1 cellular context compared by ENCODE assay signal in genomic region chr20:16729565-16730460, GRCh38.
TF ChIP-seq lines count a peak whose summit lies in the region.

TSS of gene SNRPB2 (plus strand) at chr20:16730026. CDS start at chr20:16731703, 1,677 bp downstream.

TF ChIP-seq in HepG2, 621 proteins besides CTCF, POLR2A, EP300 and RAD21 (continued from another document and continues in another):
- TF ChIP-seq CREBL2 (CRISPR knock-in tag; IDR thresholded peaks at IDR 0.05; ENCODE audit: borderline replicate concordance) (peak; percentile 80; the same call in 1 of the 2 replicates), BRCA1 (CRISPR knock-in tag; IDR thresholded peaks at IDR 0.05) (peak; percentile 83), BRD4 (CRISPR knock-in tag; IDR thresholded peaks at IDR 0.05) (peak; percentile 99), TBL1XR1 (IDR thresholded peaks at IDR 0.05; ENCODE audit: borderline replicate concordance, low read length, partially characterized antibody) (peak; percentile 98), ZNF670 (CRISPR knock-in tag; IDR thresholded peaks at IDR 0.05; ENCODE audit: borderline replicate concordance) (peak; percentile 96), ZFP41 (CRISPR knock-in tag; IDR thresholded peaks at IDR 0.05; ENCODE audit: borderline replicate concordance) (peak; percentile 97; the same call in 1 of the 2 replicates), ZBTB10 (CRISPR knock-in tag; IDR thresholded peaks at IDR 0.05; ENCODE audit: borderline replicate concordance) (no peak), NFE2L2 (IDR thresholded peaks at IDR 0.05; ENCODE audit: low read length) (0 out of 2 replicates have a peak, but pooled peaks have one; percentile 4), ZNF616 (CRISPR knock-in tag; IDR thresholded peaks at IDR 0.05; ENCODE audit: low read depth) (peak; percentile 91; the same call in 1 of the 2 replicates), TRIM22 (IDR thresholded peaks at IDR 0.05) (no peak), HNRNPK (IDR thresholded peaks at IDR 0.05; ENCODE audit: low read depth, low read length, poor library complexity, severe bottlenecking) (peak; percentile 21), ZSCAN25 (CRISPR knock-in tag; IDR thresholded peaks at IDR 0.05) (peak; percentile 86; the same call in 1 of the 2 replicates), IRF2 (CRISPR knock-in tag; IDR thresholded peaks at IDR 0.05) (peak; percentile 100), ZNF749 (CRISPR knock-in tag; IDR thresholded peaks at IDR 0.05; ENCODE audit: borderline replicate concordance) (peak; percentile 95; the same call in 1 of the 2 replicates), IKZF5 (CRISPR knock-in tag; IDR thresholded peaks at IDR 0.05) (peak; percentile 98), ZNF33B (CRISPR knock-in tag; IDR thresholded peaks at IDR 0.05) (peak; percentile 99), ZNF496 (CRISPR knock-in tag; IDR thresholded peaks at IDR 0.05; ENCODE audit: insufficient replicate concordance) (no peak), PHF8 (CRISPR knock-in tag; IDR thresholded peaks at IDR 0.05) (peak; percentile 100), CCDC6 (CRISPR knock-in tag; IDR thresholded peaks at IDR 0.05) (peak; percentile 97), MTA3 (CRISPR knock-in tag; IDR thresholded peaks at IDR 0.05) (no peak; the same call in 1 of the 2 replicates), MIXL1 (CRISPR knock-in tag; IDR thresholded peaks at IDR 0.05) (peak; percentile 90), KDM2A (CRISPR knock-in tag; IDR thresholded peaks at IDR 0.05; ENCODE audit: borderline replicate concordance, low read depth) (peak; percentile 99), NFE2L1 (CRISPR knock-in tag; IDR thresholded peaks at IDR 0.05; ENCODE audit: borderline replicate concordance) (no peak; the same call in 1 of the 2 replicates), NKX3-1 (CRISPR knock-in tag; IDR thresholded peaks at IDR 0.05) (peak; percentile 91), ZNF335 (CRISPR knock-in tag; IDR thresholded peaks at IDR 0.05) (peak; percentile 96), SRSF4 (IDR thresholded peaks at IDR 0.05; ENCODE audit: low read depth, low read length, poor library complexity, severe bottlenecking) (no peak), ZFP37 (CRISPR knock-in tag; IDR thresholded peaks at IDR 0.05; ENCODE audit: borderline replicate concordance) (0 out of 2 replicates have a peak, but pooled peaks have one; percentile 45), AHR (CRISPR knock-in tag; IDR thresholded peaks at IDR 0.05) (peak; percentile 98), TP53 (CRISPR knock-in tag; conservative IDR thresholded peaks at IDR 0.05) (peak; percentile 74; the same call in 1 of the 2 replicates), RFX5 (IDR thresholded peaks at IDR 0.05; ENCODE audit: low read depth, low read length) (no peak; the same call in none of the 2 replicates), SMARCC2 (IDR thresholded peaks at IDR 0.05) (no peak), ZNF564 (CRISPR knock-in tag; IDR thresholded peaks at IDR 0.05) (peak; percentile 96), HDAC1 (CRISPR knock-in tag; IDR thresholded peaks at IDR 0.05) (peak; percentile 99), FOXO1 (CRISPR knock-in tag; IDR thresholded peaks at IDR 0.05) (peak; percentile 88), SAP130 (CRISPR knock-in tag; IDR thresholded peaks at IDR 0.05; ENCODE audit: low read depth) (peak; percentile 99), ZNF350 (CRISPR knock-in tag; IDR thresholded peaks at IDR 0.05; ENCODE audit: borderline replicate concordance, low read depth) (peak; percentile 100), AKAP8 (CRISPR knock-in tag; IDR thresholded peaks at IDR 0.05) (peak; percentile 79), ZSCAN12 (CRISPR knock-in tag; IDR thresholded peaks at IDR 0.05) (peak; percentile 81; the same call in 1 of the 2 replicates), FOXP1 (IDR thresholded peaks at IDR 0.05) (no peak), FOXP1 (CRISPR knock-in tag; IDR thresholded peaks at IDR 0.05) (peak; percentile 68), ZSCAN30 (CRISPR knock-in tag; IDR thresholded peaks at IDR 0.05) (peak; percentile 94; the same call in 1 of the 2 replicates), SIX1 (CRISPR knock-in tag; IDR thresholded peaks at IDR 0.05; ENCODE audit: borderline replicate concordance) (peak; percentile 63; the same call in 1 of the 2 replicates), HOXA5 (CRISPR knock-in tag; IDR thresholded peaks at IDR 0.05) (peak; percentile 95), MTF2 (CRISPR knock-in tag; IDR thresholded peaks at IDR 0.05; ENCODE audit: borderline replicate concordance) (peak; percentile 94), ZNF678 (CRISPR knock-in tag; IDR thresholded peaks at IDR 0.05) (peak; percentile 99), ZNF720 (CRISPR knock-in tag; IDR thresholded peaks at IDR 0.05) (peak; percentile 95), ZNF10 (CRISPR knock-in tag; IDR thresholded peaks at IDR 0.05; ENCODE audit: borderline replicate concordance, low read depth) (peak; percentile 76; the same call in 1 of the 2 replicates), ZMYM4 (CRISPR knock-in tag; IDR thresholded peaks at IDR 0.05) (peak; percentile 99), MED8 (CRISPR knock-in tag; IDR thresholded peaks at IDR 0.05; ENCODE audit: insufficient replicate concordance) (peak; percentile 68)
- TF ChIP-seq, protein P1, sequence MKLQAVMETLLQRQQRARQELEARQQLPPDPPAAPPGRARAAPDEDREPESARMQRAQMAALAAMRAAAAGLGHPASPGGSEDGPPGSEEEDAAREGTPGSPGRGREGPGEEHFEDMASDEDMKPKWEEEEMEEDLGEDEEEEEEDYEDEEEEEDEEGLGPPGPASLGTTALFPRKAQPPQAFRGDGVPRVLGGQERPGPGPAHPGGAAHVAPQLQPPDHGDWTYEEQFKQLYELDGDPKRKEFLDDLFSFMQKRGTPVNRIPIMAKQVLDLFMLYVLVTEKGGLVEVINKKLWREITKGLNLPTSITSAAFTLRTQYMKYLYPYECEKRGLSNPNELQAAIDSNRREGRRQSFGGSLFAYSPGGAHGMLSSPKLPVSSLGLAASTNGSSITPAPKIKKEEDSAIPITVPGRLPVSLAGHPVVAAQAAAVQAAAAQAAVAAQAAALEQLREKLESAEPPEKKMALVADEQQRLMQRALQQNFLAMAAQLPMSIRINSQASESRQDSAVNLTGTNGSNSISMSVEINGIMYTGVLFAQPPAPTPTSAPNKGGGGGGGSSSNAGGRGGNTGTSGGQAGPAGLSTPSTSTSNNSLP (IDR thresholded peaks at IDR 0.05; ENCODE audit: low read depth, low read length) = peak; percentile 14; the same call in 1 of the 2 replicates
- TF ChIP-seq, protein P2, sequence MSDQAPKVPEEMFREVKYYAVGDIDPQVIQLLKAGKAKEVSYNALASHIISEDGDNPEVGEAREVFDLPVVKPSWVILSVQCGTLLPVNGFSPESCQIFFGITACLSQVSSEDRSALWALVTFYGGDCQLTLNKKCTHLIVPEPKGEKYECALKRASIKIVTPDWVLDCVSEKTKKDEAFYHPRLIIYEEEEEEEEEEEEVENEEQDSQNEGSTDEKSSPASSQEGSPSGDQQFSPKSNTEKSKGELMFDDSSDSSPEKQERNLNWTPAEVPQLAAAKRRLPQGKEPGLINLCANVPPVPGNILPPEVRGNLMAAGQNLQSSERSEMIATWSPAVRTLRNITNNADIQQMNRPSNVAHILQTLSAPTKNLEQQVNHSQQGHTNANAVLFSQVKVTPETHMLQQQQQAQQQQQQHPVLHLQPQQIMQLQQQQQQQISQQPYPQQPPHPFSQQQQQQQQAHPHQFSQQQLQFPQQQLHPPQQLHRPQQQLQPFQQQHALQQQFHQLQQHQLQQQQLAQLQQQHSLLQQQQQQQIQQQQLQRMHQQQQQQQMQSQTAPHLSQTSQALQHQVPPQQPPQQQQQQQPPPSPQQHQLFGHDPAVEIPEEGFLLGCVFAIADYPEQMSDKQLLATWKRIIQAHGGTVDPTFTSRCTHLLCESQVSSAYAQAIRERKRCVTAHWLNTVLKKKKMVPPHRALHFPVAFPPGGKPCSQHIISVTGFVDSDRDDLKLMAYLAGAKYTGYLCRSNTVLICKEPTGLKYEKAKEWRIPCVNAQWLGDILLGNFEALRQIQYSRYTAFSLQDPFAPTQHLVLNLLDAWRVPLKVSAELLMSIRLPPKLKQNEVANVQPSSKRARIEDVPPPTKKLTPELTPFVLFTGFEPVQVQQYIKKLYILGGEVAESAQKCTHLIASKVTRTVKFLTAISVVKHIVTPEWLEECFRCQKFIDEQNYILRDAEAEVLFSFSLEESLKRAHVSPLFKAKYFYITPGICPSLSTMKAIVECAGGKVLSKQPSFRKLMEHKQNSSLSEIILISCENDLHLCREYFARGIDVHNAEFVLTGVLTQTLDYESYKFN (CRISPR knock-in tag; conservative IDR thresholded peaks at IDR 0.05) = peak; percentile 68
- TF ChIP-seq, protein P3, sequence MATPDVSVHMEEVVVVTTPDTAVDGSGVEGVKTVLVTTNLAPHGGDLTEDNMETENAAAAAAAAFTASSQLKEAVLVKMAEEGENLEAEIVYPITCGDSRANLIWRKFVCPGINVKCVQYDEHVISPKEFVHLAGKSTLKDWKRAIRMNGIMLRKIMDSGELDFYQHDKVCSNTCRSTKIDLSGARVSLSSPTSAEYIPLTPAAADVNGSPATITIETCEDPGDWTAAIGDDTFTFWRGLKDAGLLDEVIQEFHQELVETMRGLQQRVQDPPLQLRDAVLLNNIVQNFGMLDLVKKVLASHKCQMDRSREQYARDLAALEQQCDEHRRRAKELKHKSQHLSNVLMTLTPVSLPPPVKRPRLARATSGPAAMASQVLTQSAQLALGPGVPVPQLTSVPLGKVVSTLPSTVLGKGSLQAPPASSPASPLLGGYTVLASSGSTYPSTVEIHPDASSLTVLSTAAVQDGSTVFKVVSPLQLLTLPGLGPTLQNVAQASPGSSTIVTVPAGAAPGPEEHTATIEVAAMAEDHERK (CRISPR knock-in tag; IDR thresholded peaks at IDR 0.05; ENCODE audit: low read depth) = peak; percentile 84
- TF ChIP-seq, protein P4, sequence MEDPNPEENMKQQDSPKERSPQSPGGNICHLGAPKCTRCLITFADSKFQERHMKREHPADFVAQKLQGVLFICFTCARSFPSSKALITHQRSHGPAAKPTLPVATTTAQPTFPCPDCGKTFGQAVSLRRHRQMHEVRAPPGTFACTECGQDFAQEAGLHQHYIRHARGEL (CRISPR knock-in tag; IDR thresholded peaks at IDR 0.05) = 0 out of 2 replicates have a peak, but pooled peaks have one; percentile 66
- TF ChIP-seq, protein P5, sequence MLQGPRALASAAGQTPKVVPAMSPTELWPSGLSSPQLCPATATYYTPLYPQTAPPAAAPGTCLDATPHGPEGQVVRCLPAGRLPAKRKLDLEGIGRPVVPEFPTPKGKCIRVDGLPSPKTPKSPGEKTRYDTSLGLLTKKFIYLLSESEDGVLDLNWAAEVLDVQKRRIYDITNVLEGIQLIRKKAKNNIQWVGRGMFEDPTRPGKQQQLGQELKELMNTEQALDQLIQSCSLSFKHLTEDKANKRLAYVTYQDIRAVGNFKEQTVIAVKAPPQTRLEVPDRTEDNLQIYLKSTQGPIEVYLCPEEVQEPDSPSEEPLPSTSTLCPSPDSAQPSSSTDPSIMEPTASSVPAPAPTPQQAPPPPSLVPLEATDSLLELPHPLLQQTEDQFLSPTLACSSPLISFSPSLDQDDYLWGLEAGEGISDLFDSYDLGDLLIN (CRISPR knock-in tag; IDR thresholded peaks at IDR 0.05; ENCODE audit: borderline replicate concordance) = 0 out of 2 replicates have a peak, but pooled peaks have one; percentile 5
